Comparison of ENCODE assay signal across 19 cellular contexts in the genomic region with DNA sequence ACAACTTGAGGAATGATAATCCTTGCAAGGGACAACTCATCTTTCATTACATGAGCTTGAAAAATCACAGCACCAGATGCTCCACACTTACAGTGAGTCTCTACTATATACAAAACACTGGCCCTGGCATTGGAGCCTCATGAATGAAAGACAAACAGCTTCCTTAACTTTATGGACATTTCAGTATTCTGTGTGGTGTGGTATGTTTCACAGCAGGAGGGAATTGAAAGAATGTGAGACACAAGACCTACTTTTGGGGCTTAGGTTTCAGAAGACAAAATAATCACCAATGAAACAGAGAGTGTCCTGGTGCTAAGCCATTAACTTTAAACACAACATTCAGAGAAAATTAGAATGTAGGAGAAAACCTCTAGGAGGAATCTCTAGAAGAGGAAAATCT.
"Had no signal": no experiment of that assay in that cellular context is flagged by ENCODE, and none has a peak within 500 bp of the region (broad histone marks: within the 10 kb centered on the region; RNA-seq: fewer than 3 reads in every experiment).

No MANE protein-coding gene starts in this region.

- H3K4me1 ChIP-seq: foreskin keratinocyte, psoas muscle, right lobe of liver, suprapubic skin, thyroid gland had no signal

- H3K36me3 Mint-ChIP-seq: stimulated activated effector memory CD8-positive, alpha-beta T cell treated with anti-CD3 and anti-CD28 coated beads, Interleukin-12 subunit alpha, Interleukin-12 subunit beta, amount 100 ng/mL, for 72 hours; type B pancreatic cell had no signal

- H3K4me1 Mint-ChIP-seq: endodermal cell; naive thymus-derived CD4-positive, alpha-beta T cell; nephron progenitor cell; stimulated activated effector memory CD8-positive, alpha-beta T cell treated with anti-CD3 and anti-CD28 coated beads, Interleukin-12 subunit alpha, Interleukin-12 subunit beta, amount 100 ng/mL, for 72 hours had no signal

- H3K9me3 Mint-ChIP-seq: endodermal cell, nephron progenitor cell, type B pancreatic cell had no signal

- H3K4me3 Mint-ChIP-seq: endodermal cell; naive thymus-derived CD4-positive, alpha-beta T cell; nephron progenitor cell; stimulated activated effector memory CD8-positive, alpha-beta T cell treated with anti-CD3 and anti-CD28 coated beads, Interleukin-12 subunit alpha, Interleukin-12 subunit beta, amount 100 ng/mL, for 72 hours; type B pancreatic cell had no signal

- ATAC-seq: foreskin keratinocyte; left colon; naive thymus-derived CD4-positive, alpha-beta T cell; psoas muscle; right lobe of liver; stimulated activated effector memory CD8-positive, alpha-beta T cell treated with anti-CD3 and anti-CD28 coated beads, Interleukin-12 subunit alpha, Interleukin-12 subunit beta, amount 100 ng/mL, for 72 hours; stimulated activated naive CD8-positive, alpha-beta T cell treated with anti-CD3 and anti-CD28 coated beads, Interleukin-15, Interleukin-2, amounts not matched to agents 100 U/mL and 50 U/mL, for 24 hours had no signal

- H3K9me3 ChIP-seq: neutrophil, psoas muscle, right lobe of liver, suprapubic skin, thyroid gland had no signal

- H3K27me3 ChIP-seq: foreskin keratinocyte, neutrophil, right lobe of liver, suprapubic skin, thyroid gland had no signal

- H3K27ac ChIP-seq: foreskin keratinocyte, neutrophil, psoas muscle, right lobe of liver, suprapubic skin, thyroid gland had no signal

- H3K36me3 ChIP-seq: neutrophil, right lobe of liver, suprapubic skin, thyroid gland had no signal

- H3K27ac Mint-ChIP-seq: endodermal cell; naive thymus-derived CD4-positive, alpha-beta T cell; nephron progenitor cell; stimulated activated effector memory CD8-positive, alpha-beta T cell treated with anti-CD3 and anti-CD28 coated beads, Interleukin-12 subunit alpha, Interleukin-12 subunit beta, amount 100 ng/mL, for 72 hours; type B pancreatic cell had no signal

- DNase-seq: effector CD4-positive, alpha-beta T cell; endodermal cell; erythroblast; foreskin keratinocyte; left colon; mammary epithelial cell; naive thymus-derived CD4-positive, alpha-beta T cell; nephron progenitor cell; psoas muscle; retina; right lobe of liver; stimulated activated CD4-positive, alpha-beta T cell treated with anti-CD3 and anti-CD28 coated beads, Interleukin-4, amount 100 ng/mL, for 1 hour; stimulated activated CD8-positive, alpha-beta memory T cell treated with anti-CD3 and anti-CD28 coated beads, Interleukin-4, amount 100 ng/mL, for 48 hours; stimulated activated naive CD8-positive, alpha-beta T cell treated with anti-CD3 and anti-CD28 coated beads, Interleukin-15, Interleukin-2, amounts not matched to agents 100 U/mL and 50 U/mL, for 24 hours; thyroid gland had no signal

- H3K4me3 ChIP-seq: psoas muscle, right lobe of liver, suprapubic skin, thyroid gland had no signal

- H3K27me3 Mint-ChIP-seq: naive thymus-derived CD4-positive, alpha-beta T cell; type B pancreatic cell had no signal
